Comparison of ENCODE assay signal across 20 cellular contexts in the genomic region with DNA sequence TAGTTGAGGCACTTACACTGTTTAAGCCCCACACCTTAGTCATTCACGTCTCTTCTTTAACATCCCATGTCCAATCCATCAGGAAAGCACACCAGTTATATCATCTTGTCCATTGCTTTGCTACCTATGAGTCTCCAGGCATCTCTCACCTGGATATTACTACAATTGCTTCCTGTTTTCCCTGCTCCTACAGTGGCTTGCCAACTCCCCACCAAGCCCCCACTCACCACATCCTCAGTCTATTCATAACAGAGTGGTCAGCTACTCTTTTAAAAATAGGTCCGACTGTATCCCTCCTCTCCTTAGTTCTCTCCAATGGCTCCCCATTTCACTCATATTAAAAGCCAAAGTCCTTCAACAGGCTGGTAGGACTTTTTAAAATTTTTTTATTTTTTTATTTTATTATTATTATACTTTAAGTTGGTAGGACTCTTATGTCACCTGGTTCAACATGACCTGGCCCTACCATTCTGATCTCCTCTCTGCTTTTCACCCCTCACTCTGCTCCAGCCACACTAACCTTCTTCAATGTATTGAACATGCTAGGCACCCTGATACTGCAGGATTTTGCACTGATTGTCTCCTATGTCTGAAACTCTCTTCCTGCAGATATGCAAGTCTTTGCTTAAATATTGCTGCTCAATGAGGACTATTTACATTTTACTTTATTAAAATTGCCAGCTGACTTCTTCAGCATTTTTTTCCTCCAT.
A peak's percentile ranks its signal among the peaks of the same experiment; 100 is the strongest.
DNase-seq lines count a peak whose midpoint lies in the region; ATAC-seq and TF ChIP-seq lines count a peak whose summit lies in the region.
"Had no signal": no experiment of that assay in that cellular context is flagged by ENCODE, and none has a peak within 500 bp of the region (broad histone marks: within the 10 kb centered on the region; RNA-seq: fewer than 3 reads in every experiment).

No MANE protein-coding gene starts in this region.

- H3K27ac ChIP-seq in left ventricle myocardium inferior (replicated peaks) (peak overlapping the region; percentile 82), skeletal muscle tissue (ENCODE audit: low read depth, low read length) (peak overlapping the region; percentile 54)

- H3K36me3 Mint-ChIP-seq in Caco-2 (ENCODE audit: insufficient read depth, unreplicated experiment), result peaks cover 6% of the 10 kb centered on the region
- H3K36me3 Mint-ChIP-seq in mesothelial cell of epicardium, result peaks cover 4% of the 10 kb centered on the region
- H3K36me3 Mint-ChIP-seq: CD14-positive monocyte; CD4-positive, alpha-beta memory T cell had no signal

- H3K4me3 Mint-ChIP-seq in Caco-2 (ENCODE audit: unreplicated experiment), result no peak overlapping the region
- H3K4me3 Mint-ChIP-seq in mesothelial cell of epicardium, result no peak overlapping the region
- H3K4me3 Mint-ChIP-seq: CD14-positive monocyte; CD4-positive, alpha-beta memory T cell; GM23338; HFFc6 had no signal

- H3K9ac ChIP-seq in skeletal muscle tissue (ENCODE audit: low read depth in 1 of 3, low read length in 3 of 3), result no peak overlapping the region

- TF ChIP-seq CTCF in left ventricle myocardium inferior (IDR thresholded peaks at IDR 0.05; ENCODE audit: borderline replicate concordance) (no peak), Caco-2 (IDR thresholded peaks at IDR 0.05; ENCODE audit: insufficient read depth in 1 of 2, low read depth in 1 of 2, low read length in 1 of 2, severe bottlenecking in 1 of 2, unreplicated experiment in 1 of 2) (no peak), mesothelial cell of epicardium (IDR thresholded peaks at IDR 0.05; ENCODE audit: unreplicated experiment) (no peak)

- DNase-seq in left ventricle myocardium inferior (no peak), left cardiac atrium (no peak), Caco-2 (no peak), mesothelial cell of epicardium (ENCODE audit: low spot score in 2 of 2, unreplicated experiment in 2 of 2) (no peak), activated T-cell treated with anti-CD3 and anti-CD28 coated beads for 4 hours (no peak), NCI-H1105 treated with DMSO at 0.1 percent for 48 hours (lab: John Stamatoyannopoulos, UW) (no peak), GDM1 (lab: John Stamatoyannopoulos, UW) (no peak)
- DNase-seq: ACHN; CD4-positive, alpha-beta memory T cell; DMS 273 treated with DMSO at 0.1 percent for 48 hours; DMS53; DND-41; EL; HFFc6; IMR-90 had no signal

- peaks cover 44% of the 10 kb centered on the region for H3K9me3 Mint-ChIP-seq in Caco-2 (ENCODE audit: unreplicated experiment)
- peaks cover 11% of the 10 kb centered on the region for H3K9me3 Mint-ChIP-seq in mesothelial cell of epicardium

- H3K4me1 Mint-ChIP-seq in Caco-2 (ENCODE audit: low read depth, unreplicated experiment) (peaks cover 48% of the 10 kb centered on the region), mesothelial cell of epicardium (peaks cover 36% of the 10 kb centered on the region)
- H3K4me1 Mint-ChIP-seq: CD14-positive monocyte; CD4-positive, alpha-beta memory T cell; GM23338 had no signal

- H3K27me3 ChIP-seq in left ventricle myocardium inferior (ENCODE audit: low read depth) (no peaks in the 10 kb centered on the region), Caco-2 (replicated peaks; ENCODE audit: control insufficient read depth, insufficient read depth, low read length) (no peaks in the 10 kb centered on the region), skeletal muscle tissue (ENCODE audit: control insufficient read depth in 3 of 3, insufficient read depth in 3 of 3, low read length in 3 of 3) (no peaks in the 10 kb centered on the region)

- H3K36me3 ChIP-seq in left ventricle myocardium inferior (no peaks in the 10 kb centered on the region), Caco-2 (ENCODE audit: control insufficient read depth, insufficient read depth, low read length) (no peaks in the 10 kb centered on the region; the same call in none of the 2 replicates), skeletal muscle tissue (ENCODE audit: control insufficient read depth in 3 of 3, insufficient read depth in 3 of 3, low read length in 3 of 3) (no peaks in the 10 kb centered on the region)

- POLR2A ChIA-PET in Caco-2 (lab: Charles Lee), result no interaction called here

- CTCF ChIA-PET in Caco-2 (lab: Charles Lee), result no interaction called here

- H3K9me3 ChIP-seq in left ventricle myocardium inferior (replicated peaks) (no peaks in the 10 kb centered on the region), Caco-2 (peaks cover 10% of the 10 kb centered on the region; the same call in 1 of the 2 replicates), skeletal muscle tissue (ENCODE audit: control insufficient read depth in 3 of 3, low read length in 3 of 3) (no peaks in the 10 kb centered on the region)

- H3K27ac Mint-ChIP-seq in Caco-2 (ENCODE audit: unreplicated experiment), result peak overlapping the region; percentile 4
- peak overlapping the region; percentile 76 for H3K27ac Mint-ChIP-seq in mesothelial cell of epicardium
- H3K27ac Mint-ChIP-seq: CD14-positive monocyte; CD4-positive, alpha-beta memory T cell; GM23338; HFFc6 had no signal

- ATAC-seq in left cardiac atrium, result no peak
- ATAC-seq: GM23338, HCT116 had no signal

- H3K4me3 ChIP-seq in left ventricle myocardium inferior, result no peak overlapping the region
- H3K4me3 ChIP-seq in Caco-2 (ENCODE audit: low read depth, low read length), result no peak overlapping the region
- no peak overlapping the region for H3K4me3 ChIP-seq in skeletal muscle tissue (ENCODE audit: low read length in 3 of 3)
- H3K4me3 ChIP-seq: GM23338, K562 had no signal

- intact Hi-C loops in left ventricle myocardium inferior (cut with micrococcal nuclease) (no loop called here), left cardiac atrium (cut with DNase I) (no loop called here), Caco-2 (cut with micrococcal nuclease; ENCODE audit: unreplicated experiment) (no loop called here)

- no TSS peak for BruUV-seq in Caco-2 (replicated peaks; lab: Mats Ljungman, UMichigan)

- H3K4me1 ChIP-seq in left ventricle myocardium inferior (peaks cover 27% of the 10 kb centered on the region), Caco-2 (peaks cover 26% of the 10 kb centered on the region), skeletal muscle tissue (ENCODE audit: control insufficient read depth in 3 of 3, insufficient read depth in 3 of 3, low read length in 3 of 3) (peaks cover 4 to 11% (median 5%) of the 10 kb centered on the region in 3 donors)

- H3K27me3 Mint-ChIP-seq in Caco-2 (ENCODE audit: insufficient read depth, unreplicated experiment) (no peaks in the 10 kb centered on the region), mesothelial cell of epicardium (ENCODE audit: low read depth) (no peaks in the 10 kb centered on the region)
